9 cellular contexts compared by ENCODE assay signal in the genomic region with DNA sequence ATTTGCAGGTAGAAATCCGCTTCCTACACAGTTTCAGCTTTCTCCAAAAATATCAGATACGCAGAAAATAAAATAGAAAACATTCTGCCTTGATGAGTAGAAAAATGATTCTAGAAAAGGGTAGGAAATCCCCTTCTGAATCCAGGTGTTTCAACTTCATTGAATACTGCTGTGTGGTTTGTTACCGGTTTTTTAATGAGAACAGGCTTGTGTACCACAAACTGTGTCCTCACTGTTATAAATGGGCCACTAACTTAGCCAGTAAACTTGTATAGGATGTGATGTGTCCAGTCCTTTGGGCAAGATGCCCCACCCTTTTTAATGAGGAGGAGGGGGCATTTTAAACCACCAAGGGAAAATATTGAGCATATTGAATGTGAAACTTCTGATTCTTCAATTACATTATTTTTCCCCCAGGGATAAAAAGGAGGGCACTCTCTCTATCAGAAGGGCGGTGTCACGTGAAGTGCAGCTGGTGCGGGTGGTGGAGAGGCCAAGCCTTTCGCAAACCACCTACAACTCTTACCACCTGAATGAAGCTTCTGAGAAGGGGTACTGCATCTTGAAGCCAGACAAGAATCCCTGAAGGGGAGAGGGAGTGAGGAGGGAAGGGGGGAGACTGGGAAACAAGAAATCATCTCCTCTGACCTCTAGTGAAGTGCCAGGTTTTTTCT. TPM values are rescaled to one million over a fixed set of nuclear protein-coding genes. Genes with fewer than 3 reads are reported as not detected.
DNase-seq lines count a peak whose midpoint lies in the region; ATAC-seq, FAIRE-seq and TF ChIP-seq lines count a peak whose summit lies in the region.
"Had no signal": no experiment of that assay in that cellular context is flagged by ENCODE, and none has a peak within 500 bp of the region (broad histone marks: within the 10 kb centered on the region; RNA-seq: fewer than 3 reads in every experiment).

No MANE protein-coding gene starts in this region.

- no peaks in the 10 kb centered on the region for H3K9me1 ChIP-seq in K562 (ENCODE audit: control insufficient read depth, insufficient read depth, low read length)

- H3K36me3 ChIP-seq in K562 (ENCODE audit: control insufficient read depth, insufficient read depth, low read length) (no peaks in the 10 kb centered on the region), aorta (ENCODE audit: control insufficient read depth in 1 of 2, insufficient read depth in 2 of 2, low read length in 1 of 2) (no peaks in the 10 kb centered on the region)
- H3K36me3 ChIP-seq: BLaER1 had no signal

- H3K4me1 ChIP-seq in K562 (replicated peaks in 1 of 2; ENCODE audit: control insufficient read depth in 2 of 2, insufficient read depth in 2 of 2, low read length in 2 of 2): peaks cover 0 to 15% of the 10 kb centered on the region in 2 experiments; a peak in 3 of 5 replicates
- no peaks in the 10 kb centered on the region for H3K4me1 ChIP-seq in aorta (ENCODE audit: control insufficient read depth in 1 of 2, insufficient read depth in 2 of 2, low read length in 2 of 2)

- H3K27ac Mint-ChIP-seq in IgD-negative memory B cell (peak overlapping the region in 2 of 3 donors; percentile 1 to 59), type B pancreatic cell (peak overlapping the region; percentile 83)

- in situ Hi-C loops in K562 (cut with MboI): no loop called here

- peak overlapping the region; percentile 78; the same call in 1 of the 2 replicates for H2AFZ ChIP-seq in K562 (ENCODE audit: low read depth, low read length)

- no peak overlapping the region for H3K27ac ChIP-seq in K562 (ENCODE audit: extremely low read depth, low read depth, low read length)
- H3K27ac ChIP-seq in aorta (ENCODE audit: low read depth in 1 of 2, low read length in 2 of 2): no peak overlapping the region
- H3K27ac ChIP-seq: BLaER1 had no signal

- no peak for TF ChIP-seq EP300 in K562 (IDR thresholded peaks at IDR 0.05; ENCODE audit: low read length)

- H4K20me1 ChIP-seq in K562 (replicated peaks; ENCODE audit: control insufficient read depth, insufficient read depth, low read length): no peaks in the 10 kb centered on the region; the same call in 1 of the 2 replicates
- H4K20me1 ChIP-seq: BLaER1 had no signal

- H3K36me3 Mint-ChIP-seq in IgD-negative memory B cell (no peaks in the 10 kb centered on the region), type B pancreatic cell (no peaks in the 10 kb centered on the region)

- no peak for TF ChIP-seq CTCF in K562 (IDR thresholded peaks at IDR 0.05 in 2 of 3, conservative IDR thresholded peaks at IDR 0.05 in 1 of 3; ENCODE audit: insufficient read depth in 2 of 3, low read depth in 1 of 3, low read length in 3 of 3)
- TF ChIP-seq CTCF in type B pancreatic cell (conservative IDR thresholded peaks at IDR 0.05): no peak

- H3K9ac ChIP-seq in K562 (ENCODE audit: insufficient read depth in 1 of 2, low read depth in 2 of 2, low read length in 2 of 2): no peak overlapping the region
- H3K9ac ChIP-seq: BLaER1 had no signal

- peak; percentile 45 for ATAC-seq in GM21723 (IDR thresholded peaks at IDR 0.05; ENCODE audit: unreplicated experiment)
- ATAC-seq in K562: no peak
- ATAC-seq in aorta (ENCODE audit: low FRiP score): no peak

- CTCF ChIA-PET in K562 (lab: Yijun Ruan, JAX; ENCODE audit: low intra/inter-chr PET ratio): no interaction called here

- DNase-seq in NCI-H146 (lab: John Stamatoyannopoulos, UW) (peak; percentile 18), NCI-H146 treated with DMSO at 0.1 percent for 48 hours (lab: John Stamatoyannopoulos, UW; ENCODE audit: unreplicated experiment) (no peak), K562 (ENCODE audit: extremely low read depth in 1 of 4, low spot score in 3 of 4) (no peak), medulla oblongata (ENCODE audit: extremely low spot score) (peak; percentile 71), type B pancreatic cell (ENCODE audit: extremely low spot score, unreplicated experiment) (no peak), aorta (no peak)

- H3K4me2 ChIP-seq in K562 (ENCODE audit: insufficient read depth, low read length): peak overlapping the region; percentile 73; the same call in 1 of the 2 replicates
- H3K4me2 ChIP-seq: BLaER1 had no signal

- H3K4me1 Mint-ChIP-seq in IgD-negative memory B cell (peaks cover 7 to 36% (median 25%) of the 10 kb centered on the region in 3 donors), type B pancreatic cell (ENCODE audit: unreplicated experiment) (peaks cover 57% of the 10 kb centered on the region)

- POLR2A ChIA-PET in K562 (lab: Yijun Ruan, JAX): no interaction called here

- BruUV-seq in K562 (replicated peaks; lab: Mats Ljungman, UMichigan): no TSS peak

- H3K79me2 ChIP-seq in K562 (ENCODE audit: control insufficient read depth, insufficient read depth, low read length): no peaks in the 10 kb centered on the region

- intact Hi-C loops in K562 (cut with micrococcal nuclease): loop anchor here (10.0 kb wide), 1 partner anchor 985 kb away; a partner anchor contains a TSS
- intact Hi-C loops in aorta (cut with DNase I): no loop called here

- H3K9me3 ChIP-seq in K562 (replicated peaks; ENCODE audit: control insufficient read depth, insufficient read depth, low read depth, low read length): no peaks in the 10 kb centered on the region
- no peaks in the 10 kb centered on the region for H3K9me3 ChIP-seq in aorta (ENCODE audit: control insufficient read depth, low read length)
- H3K9me3 ChIP-seq: BLaER1 had no signal

- 19% methylated on average over 7 of the region's 7 CpGs for WGBS in K562 (ENCODE audit: insufficient coverage, low coverage, missing lambda C conversion rate)
- WGBS in aorta, 2 donors: 66 to 69% methylated on average over 7 of the region's 7 CpGs

- peaks cover 32% of the 10 kb centered on the region for H3K27me3 Mint-ChIP-seq in IgD-negative memory B cell
- H3K27me3 Mint-ChIP-seq in type B pancreatic cell: peaks cover 9% of the 10 kb centered on the region

- H3K27me3 ChIP-seq in K562 (ENCODE audit: control insufficient read depth in 2 of 2, insufficient read depth in 2 of 2, low read length in 2 of 2) (no peaks in the 10 kb centered on the region), aorta (ENCODE audit: control insufficient read depth in 1 of 2, insufficient read depth in 2 of 2, low read length in 1 of 2) (peaks cover 0 to 2% of the 10 kb centered on the region in 2 donors)
- H3K27me3 ChIP-seq: BLaER1 had no signal

- H3K9me3 Mint-ChIP-seq in IgD-negative memory B cell (no peaks in the 10 kb centered on the region), type B pancreatic cell (no peaks in the 10 kb centered on the region)

- TF ChIP-seq POLR2A in K562 (conservative IDR thresholded peaks at IDR 0.05): no peak

- FAIRE-seq in K562 (lab: Jason Lieb, UNC): no peak

- H3K4me3 Mint-ChIP-seq in IgD-negative memory B cell: peak overlapping the region; percentile 73 to 93 (median 84)
- peak overlapping the region; percentile 93 for H3K4me3 Mint-ChIP-seq in type B pancreatic cell

- H3K4me3 ChIP-seq in K562: no peak overlapping the region; the same call in 1 of the 2 replicates
- H3K4me3 ChIP-seq in aorta (ENCODE audit: low read length in 2 of 2): peak overlapping the region in 1 of 2 donors; percentile 75
- H3K4me3 ChIP-seq: BLaER1 had no signal

- no peak for TF ChIP-seq RAD21 in K562 (CRISPR knock-in tag; conservative IDR thresholded peaks at IDR 0.05 in 1 of 2, IDR thresholded peaks at IDR 0.05 in 1 of 2)

TF ChIP-seq in K562, 482 proteins besides CTCF, POLR2A, EP300 and RAD21:
- TF ChIP-seq, protein P1, sequence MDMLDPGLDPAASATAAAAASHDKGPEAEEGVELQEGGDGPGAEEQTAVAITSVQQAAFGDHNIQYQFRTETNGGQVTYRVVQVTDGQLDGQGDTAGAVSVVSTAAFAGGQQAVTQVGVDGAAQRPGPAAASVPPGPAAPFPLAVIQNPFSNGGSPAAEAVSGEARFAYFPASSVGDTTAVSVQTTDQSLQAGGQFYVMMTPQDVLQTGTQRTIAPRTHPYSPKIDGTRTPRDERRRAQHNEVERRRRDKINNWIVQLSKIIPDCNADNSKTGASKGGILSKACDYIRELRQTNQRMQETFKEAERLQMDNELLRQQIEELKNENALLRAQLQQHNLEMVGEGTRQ (CRISPR knock-in tag; IDR thresholded peaks at IDR 0.05): 0 out of 2 replicates have a peak, but pooled peaks have one; percentile 17
- TF ChIP-seq TAF9B (IDR thresholded peaks at IDR 0.05; ENCODE audit: partially characterized antibody): no peak
TF ChIP-seq in K562: peak in this region for 1.

RNA-seq across cellular contexts. Expression of a gene that starts 4.5 kb away (rescaled TPM):
- polyA plus RNA-seq in IgD-negative memory B cell: not detected
- total RNA-seq in K562 (2011; cell fraction: chromatin; rRNA removed; ENCODE audit: low replicate concordance): not detected in 2 replicates
- total RNA-seq in K562 (2011; cell fraction: nucleolus; rRNA removed): not detected in 2 replicates
- not detected in 2 replicates for total RNA-seq in K562 (2011; cell fraction: nucleoplasm; rRNA removed)
- not detected in 2 replicates for total RNA-seq in K562 (2014; rRNA removed)
- total RNA-seq in K562 (2014; rRNA removed; fragmentation: Illumina TruSeq; extraction: Trizol): not detected in 2 replicates
- 0.04 TPM in 1 of 2 replicates, not detected in the other for total RNA-seq in K562 (2015; rRNA removed; fragmentation: Illumina TruSeq; extraction: Trizol)
- not detected in 2 replicates for total RNA-seq in K562 (2021)
- polyA plus RNA-seq in K562 (2011; rRNA removed): not detected in 2 replicates
- polyA plus RNA-seq in K562 (2011; cell fraction: cytosol; rRNA removed): not detected in 2 replicates
- not detected in 2 replicates for polyA plus RNA-seq in K562 (2011; cell fraction: nucleus; rRNA removed)
- 0.01 and 0.03 TPM in 2 replicates for polyA plus RNA-seq in K562 (2012)
- polyA plus RNA-seq in K562 (2014; fragmentation: Illumina TruSeq; extraction: Trizol): not detected in 2 replicates
- not detected for polyA plus RNA-seq in K562 (2014; fragmentation: Nextera tagmentation; extraction: Ambion mirVana)
- not detected in 2 replicates for polyA plus RNA-seq in K562 (2014; rRNA removed)
- polyA minus RNA-seq in K562 (2011; rRNA and poly(A)+ RNA removed): not detected in 2 replicates
- not detected in 2 replicates for polyA minus RNA-seq in K562 (2011; cell fraction: cytosol; rRNA and poly(A)+ RNA removed)
- polyA minus RNA-seq in K562 (2011; cell fraction: nucleus; rRNA and poly(A)+ RNA removed): not detected in 2 replicates
- total RNA-seq in type B pancreatic cell (ENCODE audit: low replicate concordance): 3.9 and 4.2 TPM in 2 replicates
- under 1 TPM; 0.71 to 0.93 TPM for total RNA-seq in aorta
- under 1 TPM; 0.20 to 0.50 TPM for polyA plus RNA-seq in aorta

Comparison
In these comparisons a context has a peak if more than half of its experiments do, and no peak if none do; other contexts are left out.
1. DNase-seq: peak in NCI-H146 (single experiment) and medulla oblongata (single experiment); none in NCI-H146 treated with DMSO at 0.1 percent for 48 hours (single experiment), K562 (0 of 4), type B pancreatic cell (single experiment) and aorta (0 of 2).